In the genomic region with DNA sequence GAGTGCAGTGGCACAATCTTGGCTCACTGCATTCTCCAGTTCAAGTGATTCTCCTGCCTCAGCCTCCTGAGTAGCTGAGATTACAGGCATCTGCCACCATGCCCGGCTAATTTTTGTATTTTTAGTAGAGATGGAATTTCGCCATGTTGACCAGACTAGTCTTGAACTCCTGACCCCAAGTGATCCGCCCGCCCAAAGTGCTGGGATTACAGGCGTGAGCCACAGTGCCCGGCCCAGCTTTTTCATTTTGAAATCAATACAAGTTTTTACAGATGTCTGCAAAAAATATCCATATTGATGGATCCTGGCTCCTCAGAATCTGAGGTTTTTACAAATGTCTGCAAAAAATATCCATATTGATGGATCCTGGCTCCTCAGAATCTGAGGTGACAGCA, we compare ENCODE assay signal across 8 cellular contexts.
DNase-seq lines count a peak whose midpoint lies in the region; ATAC-seq and TF ChIP-seq lines count a peak whose summit lies in the region.
"Not testable (repeated sequence)": the region's sequence is repeated elsewhere in the genome, so short reads cannot be mapped to it uniquely, and the experiment has no call there.

No MANE protein-coding gene starts in this region.

- ATAC-seq in psoas muscle = not testable (repeated sequence)

- WGBS in psoas muscle, 3 donors = 77 to 87% (median 77%) methylated on average over 6 of the region's 6 CpGs

- not testable (repeated sequence) for H3K36me3 Mint-ChIP-seq in IgD-negative memory B cell; chondrocyte (ENCODE audit: low read depth)

- DNase-seq in chondrocyte (ENCODE audit: low spot score) = peak; percentile 48
- DNase-seq in cardiac muscle cell (ENCODE audit: low read depth in 1 of 2, low spot score in 1 of 2); substantia nigra (lab: John Stamatoyannopoulos, UW); vagina (ENCODE audit: extremely low spot score in 2 of 2): not testable (repeated sequence)
- peak; percentile 2 to 39 for DNase-seq in psoas muscle

- H3K27ac Mint-ChIP-seq in IgD-negative memory B cell = peak overlapping the region in 2 of 3 donors; percentile 48 to 82
- H3K27ac Mint-ChIP-seq in chondrocyte (ENCODE audit: unreplicated experiment) = not testable (repeated sequence)

- not testable (repeated sequence) for H3K9me3 Mint-ChIP-seq in IgD-negative memory B cell; chondrocyte (ENCODE audit: low read depth)

- not testable (repeated sequence) for H3K27me3 ChIP-seq in cardiac muscle cell; mucosa of rectum (ENCODE audit: control insufficient read depth in 2 of 2, insufficient read depth in 2 of 2, low read length in 2 of 2); psoas muscle (ENCODE audit: insufficient read depth in 3 of 3, low read length in 2 of 3); vagina

- not testable (repeated sequence) for H3K27me3 Mint-ChIP-seq in IgD-negative memory B cell; chondrocyte (ENCODE audit: low read depth)

- TF ChIP-seq CTCF in VCaP (conservative IDR thresholded peaks at IDR 0.05); chondrocyte (IDR thresholded peaks at IDR 0.05); cardiac muscle cell (IDR thresholded peaks at IDR 0.05; ENCODE audit: low read depth, low read length); psoas muscle (IDR thresholded peaks at IDR 0.05); vagina (IDR thresholded peaks at IDR 0.05): not testable (repeated sequence)

- not testable (repeated sequence) for H3K9me3 ChIP-seq in cardiac muscle cell (ENCODE audit: low read depth); mucosa of rectum (ENCODE audit: control insufficient read depth in 2 of 2, low read length in 2 of 2); psoas muscle; vagina

- not testable (repeated sequence) for H3K36me3 ChIP-seq in cardiac muscle cell; mucosa of rectum (ENCODE audit: control insufficient read depth in 2 of 2, insufficient read depth in 2 of 2, low read length in 2 of 2); psoas muscle (ENCODE audit: insufficient read depth in 1 of 2, low read depth in 1 of 2); vagina

- H3K4me1 Mint-ChIP-seq in IgD-negative memory B cell (peaks cover 17 to 26% (median 21%) of the 10 kb centered on the region in 3 donors), chondrocyte (ENCODE audit: low read depth) (peaks cover 19% of the 10 kb centered on the region)

- TF ChIP-seq POLR2A in vagina (IDR thresholded peaks at IDR 0.05) = not testable (repeated sequence)

- H3K9ac ChIP-seq in mucosa of rectum (ENCODE audit: low read depth in 1 of 2, low read length in 2 of 2) = not testable (repeated sequence)

- not testable (repeated sequence) for H3K4me3 ChIP-seq in cardiac muscle cell; mucosa of rectum (ENCODE audit: low read length in 2 of 2); psoas muscle; vagina

- H3K4me3 Mint-ChIP-seq in IgD-negative memory B cell = peak overlapping the region in 2 of 4 donors; percentile 47 to 85
- H3K4me3 Mint-ChIP-seq in chondrocyte (ENCODE audit: unreplicated experiment) = not testable (repeated sequence)

- H3K4me1 ChIP-seq in cardiac muscle cell (ENCODE audit: low read depth) (peaks cover 18% of the 10 kb centered on the region), mucosa of rectum (ENCODE audit: control insufficient read depth in 2 of 2, insufficient read depth in 2 of 2, low read length in 2 of 2) (peaks cover 9 to 16% of the 10 kb centered on the region in 2 donors), psoas muscle (peaks cover 19% of the 10 kb centered on the region), vagina (peaks cover 20% of the 10 kb centered on the region)

- intact Hi-C loops in psoas muscle (cut with DNase I); vagina (cut with DNase I): not testable (repeated sequence)

- peak overlapping the region; percentile 80 for H3K27ac ChIP-seq in VCaP
- H3K27ac ChIP-seq in cardiac muscle cell = peak overlapping the region; percentile 75
- H3K27ac ChIP-seq in mucosa of rectum (ENCODE audit: low read depth in 2 of 2, low read length in 2 of 2) = peak overlapping the region; percentile 5 to 39
- H3K27ac ChIP-seq in psoas muscle = peak overlapping the region; percentile 64
- H3K27ac ChIP-seq in substantia nigra (ENCODE audit: low read depth, low read length, poor library complexity, severe bottlenecking) = peak overlapping the region; percentile 89
- peak overlapping the region; percentile 10 for H3K27ac ChIP-seq in vagina

Comparison
In these comparisons a context has a peak if more than half of its experiments do, and no peak if none do; other contexts are left out.
1. H3K27ac ChIP-seq: peak in every context shown above with its lines; median percentile 89 in substantia nigra; 80 in VCaP; 75 in cardiac muscle cell; 64 in psoas muscle; 22 in mucosa of rectum; 10 in vagina.